ENCODE assay signal across 18 cellular contexts in the genomic region with DNA sequence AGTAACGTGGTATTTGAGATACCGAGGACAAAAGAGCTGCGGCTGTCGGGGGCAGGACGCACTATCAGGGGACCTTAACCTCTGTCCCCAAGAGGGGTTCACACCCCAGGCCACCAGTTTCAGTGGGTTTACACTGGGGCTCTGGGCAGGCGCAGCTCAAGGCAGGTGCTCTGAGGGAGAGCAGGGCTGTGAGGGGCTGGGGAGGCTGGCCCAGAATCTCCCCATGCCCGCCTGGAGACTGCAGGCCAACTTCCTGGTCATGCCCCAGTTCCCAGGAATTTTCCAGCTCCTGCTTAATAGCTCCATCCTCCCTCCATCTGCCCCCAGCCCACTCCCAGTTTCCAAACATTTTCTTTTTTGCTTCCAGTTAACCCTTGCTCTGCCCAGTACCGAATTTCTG. TPM values are rescaled to one million over a fixed set of nuclear protein-coding genes. Genes with fewer than 3 reads are reported as not detected.
DNase-seq lines count a peak whose midpoint lies in the region; ATAC-seq and TF ChIP-seq lines count a peak whose summit lies in the region.
"Had no signal": no experiment of that assay in that cellular context is flagged by ENCODE, and none has a peak within 500 bp of the region (broad histone marks: within the 10 kb centered on the region; RNA-seq: fewer than 3 reads in every experiment).

No MANE protein-coding gene starts in this region.

- H3K79me2 ChIP-seq in parathyroid adenoma: no peaks in the 10 kb centered on the region

- in situ Hi-C loops in ACHN (cut with HindIII; ENCODE audit: low pct_ligation_motif_present, low pct_unique_long_range_greater_than_20kb, low sequenced_read_pairs): no loop called here
- in situ Hi-C loops in Panc1 (cut with HindIII; ENCODE audit: low pct_unique_long_range_greater_than_20kb, low sequenced_read_pairs): no loop called here

- H3K27me3 ChIP-seq in Panc1 (ENCODE audit: control insufficient read depth, insufficient read depth, low read length) (peaks cover 4% of the 10 kb centered on the region; the same call in 1 of the 2 replicates), kidney epithelial cell (ENCODE audit: control insufficient read depth, insufficient read depth, low read length) (no peaks in the 10 kb centered on the region), parathyroid adenoma (ENCODE audit: control insufficient read depth, insufficient read depth, low read length) (no peaks in the 10 kb centered on the region)
- H3K27me3 ChIP-seq: SJCRH30 had no signal

- H3K9me3 ChIP-seq in Panc1 (ENCODE audit: control insufficient read depth, insufficient read depth, low read depth, low read length): no peaks in the 10 kb centered on the region
- no peaks in the 10 kb centered on the region for H3K9me3 ChIP-seq in parathyroid adenoma (ENCODE audit: control insufficient read depth, low read length)
- H3K9me3 ChIP-seq: SJCRH30 had no signal

- ATAC-seq in Panc1: peak; percentile 51; the same call in 1 of the 2 replicates
- ATAC-seq: GM12878 had no signal

- CTCF ChIA-PET in Panc1 (lab: Charles Lee): no interaction called here

- H3K4me1 ChIP-seq in Panc1 (ENCODE audit: control insufficient read depth, insufficient read depth, low read length) (no peaks in the 10 kb centered on the region), parathyroid adenoma (no peaks in the 10 kb centered on the region)
- H3K4me1 ChIP-seq: Caco-2, SJCRH30 had no signal

- no TSS peak for BruUV-seq in Panc1 (replicated peaks; lab: Mats Ljungman, UMichigan)

- peak overlapping the region; percentile 35 for H3K4me2 ChIP-seq in parathyroid adenoma (ENCODE audit: low read length)

- H3K36me3 ChIP-seq in Panc1 (ENCODE audit: control insufficient read depth, insufficient read depth, low read length) (no peaks in the 10 kb centered on the region), kidney epithelial cell (ENCODE audit: control insufficient read depth, insufficient read depth, low read length) (no peaks in the 10 kb centered on the region), parathyroid adenoma (ENCODE audit: control insufficient read depth, insufficient read depth, low read length) (no peaks in the 10 kb centered on the region)
- H3K36me3 ChIP-seq: SJCRH30 had no signal

- no peak for TF ChIP-seq CTCF in Panc1 (IDR thresholded peaks at IDR 0.05)
- TF ChIP-seq CTCF in kidney epithelial cell (IDR thresholded peaks at IDR 0.05; ENCODE audit: insufficient read depth, low read length, poor library complexity, severe bottlenecking): no peak
- TF ChIP-seq CTCF in parathyroid adenoma (IDR thresholded peaks at IDR 0.05): no peak

- no peak overlapping the region for H3K27ac ChIP-seq in Panc1 (ENCODE audit: low read length)
- no peak overlapping the region for H3K27ac ChIP-seq in parathyroid adenoma
- H3K27ac ChIP-seq: GM23248, SJCRH30 had no signal

- no peak overlapping the region for H3K4me3 ChIP-seq in Panc1 (ENCODE audit: low read depth in 2 of 2, low read length in 2 of 2)
- no peak overlapping the region for H3K4me3 ChIP-seq in kidney epithelial cell (ENCODE audit: low read depth, low read length)
- no peak overlapping the region for H3K4me3 ChIP-seq in parathyroid adenoma (ENCODE audit: low read depth, low read length)
- H3K4me3 ChIP-seq: GM12878, GM23248, SJCRH30 had no signal

- POLR2A ChIA-PET in Panc1 (lab: Charles Lee): no interaction called here

- peak overlapping the region; percentile 69 for H2AFZ ChIP-seq in parathyroid adenoma
- H2AFZ ChIP-seq: GM23248 had no signal

- no peak overlapping the region for H3K9ac ChIP-seq in parathyroid adenoma
- H3K9ac ChIP-seq: GM23248 had no signal

- intact Hi-C loops in Panc1 (cut with micrococcal nuclease; ENCODE audit: unreplicated experiment): no loop called here

- peak; percentile 18 for DNase-seq in ACHN
- DNase-seq in Panc1 (ENCODE audit: low read depth, low spot score): no peak
- DNase-seq in kidney epithelial cell (ENCODE audit: low read depth): peak; percentile 12
- no peak for DNase-seq in activated T-cell treated with anti-CD3 and anti-CD28 coated beads for 4 hours
- DNase-seq in DMS114 treated with DMSO at 0.1 percent for 48 hours (lab: John Stamatoyannopoulos, UW; ENCODE audit: unreplicated experiment): no peak
- no peak for DNase-seq in COR-L47 (lab: John Stamatoyannopoulos, UW)
- DNase-seq: Caco-2; GM23248; KBM-7; MV-4-11; NCI-H1417; NCI-H187 treated with DMSO at 0.1 percent for 48 hours; NCI-H526 treated with DMSO at 0.1 percent for 48 hours; NK-92 treated with Interleukin-12 subunit alpha and Interleukin-12 subunit beta, amount 100 ng/mL, for 24 hours; SJCRH30 had no signal

RNA-seq across cellular contexts. Expression of a gene that starts 7.6 kb away (rescaled TPM):
- not detected for total RNA-seq in Panc1 (2021; ENCODE audit: unreplicated experiment)
- not detected for polyA plus RNA-seq in Panc1 (2012; ENCODE audit: insufficient read length)
- not detected in 2 replicates for total RNA-seq in kidney epithelial cell
- total RNA-seq: Caco-2, GM12878, GM23248, OCI-LY7, SJCRH30 had no signal
- polyA plus RNA-seq: GM12878, GM23248 had no signal

RNA-seq across cellular contexts. Expression of a gene that starts 26.4 kb away (rescaled TPM):
- total RNA-seq in Panc1 (2021; ENCODE audit: unreplicated experiment) (not detected), kidney epithelial cell (not detected in 2 replicates)
- polyA plus RNA-seq in Panc1 (2012; ENCODE audit: insufficient read length): not detected
- total RNA-seq: Caco-2, GM12878, GM23248, OCI-LY7, SJCRH30 had no signal
- polyA plus RNA-seq: GM12878 had no signal

RNA-seq across cellular contexts. Expression of a gene that starts 34.5 kb away (rescaled TPM):
- total RNA-seq in Panc1 (2021; ENCODE audit: unreplicated experiment) (24.0 TPM), kidney epithelial cell (24.4 and 27.8 TPM in 2 replicates)
- 18.0 TPM for polyA plus RNA-seq in Panc1 (2012; ENCODE audit: insufficient read length)

RNA-seq across cellular contexts. Expression of a gene that starts 45.3 kb away (rescaled TPM):
- not detected for total RNA-seq in Panc1 (2021; ENCODE audit: unreplicated experiment)
- not detected for polyA plus RNA-seq in Panc1 (2012; ENCODE audit: insufficient read length)
- total RNA-seq in kidney epithelial cell: not detected in 2 replicates
- total RNA-seq: Caco-2, GM12878, GM23248, OCI-LY7, SJCRH30 had no signal
- polyA plus RNA-seq: GM12878, GM23248 had no signal

Comparison
In these comparisons a context has a peak if more than half of its experiments do, and no peak if none do; other contexts are left out.
1. DNase-seq: peak in ACHN (single experiment) and kidney epithelial cell (single experiment); none in Panc1 (single experiment), activated T-cell treated with anti-CD3 and anti-CD28 coated beads for 4 hours (single experiment), DMS114 treated with DMSO at 0.1 percent for 48 hours (single experiment) and COR-L47 (single experiment).